In genomic region chr15:44195151-44195740, GRCh38 we compare ENCODE assay signal across 8 cellular contexts. TPM values are rescaled to one million over a fixed set of nuclear protein-coding genes. Genes with fewer than 3 reads are reported as not detected.
DNase-seq lines count a peak whose midpoint lies in the region; ATAC-seq and TF ChIP-seq lines count a peak whose summit lies in the region.

TSS of gene FRMD5 (minus strand) at chr15:44195271.

- H3K4me3 ChIP-seq in astrocyte of the cerebellum (ENCODE audit: low read depth, low read length) (peak within 1 kb of the TSS; percentile 84), urinary bladder (ENCODE audit: low read depth, low read length) (peak within 1 kb of the TSS; percentile 59)

- H3K4me1 ChIP-seq in urinary bladder (ENCODE audit: insufficient read depth), result peaks cover 5% of the 10 kb centered on the region

- H3K36me3 ChIP-seq in urinary bladder (ENCODE audit: insufficient read depth), result no peaks in the 10 kb centered on the region

- H3K27ac ChIP-seq in urinary bladder (ENCODE audit: low read depth), result no peak within 1 kb of the TSS

- TF ChIP-seq CTCF in GM12872 (IDR thresholded peaks at IDR 0.05; ENCODE audit: insufficient read depth, low read depth, low read length) (peak; percentile 34; the same call in 2 of the 3 replicates), astrocyte of the cerebellum (IDR thresholded peaks at IDR 0.05; ENCODE audit: low read depth, low read length, missing control alignments) (peak; percentile 63)

- ATAC-seq in HG02678 (IDR thresholded peaks at IDR 0.05; ENCODE audit: unreplicated experiment), result peak; percentile 93

- in situ Hi-C loops in astrocyte of the cerebellum (cut with HindIII; ENCODE audit: low sequenced_read_pairs), result no loop called here

- DNase-seq in NCI-H1436 treated with DMSO at 0.1 percent for 48 hours (lab: John Stamatoyannopoulos, UW) (peak; percentile 98), T-helper 9 cell (peak; percentile 72), astrocyte of the cerebellum (ENCODE audit: low read depth) (peak; percentile 89), hepatic stellate cell (ENCODE audit: low spot score) (peak; percentile 96), pulmonary artery endothelial cell (ENCODE audit: low read depth, low spot score) (peak; percentile 82)

- 1% methylated on average over 43 of the region's 43 CpGs for WGBS in urinary bladder

RNA-seq across cellular contexts. Expression of gene FRMD5, which starts in this region (rescaled TPM):
- total RNA-seq in pulmonary artery endothelial cell (25.1 and 33.3 TPM in 2 replicates), urinary bladder (2.9 TPM)
- polyA plus RNA-seq in urinary bladder, result 0.32 TPM
